ENCODE assay signal across 27 cellular contexts in the genomic region with DNA sequence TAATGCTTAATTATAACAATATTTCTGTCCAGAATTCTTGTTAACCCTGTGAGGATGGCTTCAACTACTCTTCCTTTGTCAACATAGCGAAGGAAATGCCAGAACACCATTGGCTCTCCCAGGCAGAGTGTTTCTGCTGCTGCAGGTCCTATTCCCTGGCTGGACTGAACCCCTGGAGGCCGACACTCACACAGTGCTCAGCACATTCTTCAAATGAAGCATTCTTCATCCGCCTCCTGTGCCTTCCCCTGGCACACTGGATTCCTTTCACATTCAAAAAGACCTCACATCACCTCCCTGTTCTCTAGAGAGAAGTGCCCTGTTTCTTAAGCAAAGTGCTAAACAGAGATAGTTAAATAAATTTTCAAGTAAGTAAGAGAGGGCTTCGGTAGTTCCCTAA. TPM values are rescaled to one million over a fixed set of nuclear protein-coding genes. Genes with fewer than 3 reads are reported as not detected.
"Had no signal": no experiment of that assay in that cellular context is flagged by ENCODE, and none has a peak within 500 bp of the region (broad histone marks: within the 10 kb centered on the region; RNA-seq: fewer than 3 reads in every experiment).

No MANE protein-coding gene starts in this region.

- FAIRE-seq: frontal cortex, keratinocyte, pancreas had no signal

- H3K27me3 Mint-ChIP-seq: progenitor cell of endocrine pancreas had no signal

- H3K9me3 ChIP-seq: neutrophil, pancreas, right atrium auricular region, stomach, thyroid gland had no signal

- ATAC-seq: effector memory CD8-positive, alpha-beta T cell; natural killer cell; pancreas; sciatic nerve; stimulated activated effector memory CD8-positive, alpha-beta T cell treated with anti-CD3 and anti-CD28 coated beads, Interleukin-12 subunit alpha, Interleukin-12 subunit beta, amount 100 ng/mL, for 72 hours had no signal

- H3K4me3 Mint-ChIP-seq: effector memory CD8-positive, alpha-beta T cell; memory B cell; natural killer cell; stimulated activated effector memory CD8-positive, alpha-beta T cell treated with anti-CD3 and anti-CD28 coated beads, Interleukin-12 subunit alpha, Interleukin-12 subunit beta, amount 100 ng/mL, for 72 hours had no signal

- H3K27ac Mint-ChIP-seq: effector memory CD8-positive, alpha-beta T cell; memory B cell; natural killer cell; progenitor cell of endocrine pancreas; stimulated activated effector memory CD8-positive, alpha-beta T cell treated with anti-CD3 and anti-CD28 coated beads, Interleukin-12 subunit alpha, Interleukin-12 subunit beta, amount 100 ng/mL, for 72 hours had no signal

- H3K36me3 Mint-ChIP-seq: memory B cell; natural killer cell; stimulated activated effector memory CD8-positive, alpha-beta T cell treated with anti-CD3 and anti-CD28 coated beads, Interleukin-12 subunit alpha, Interleukin-12 subunit beta, amount 100 ng/mL, for 72 hours had no signal

- DNase-seq: cortex of kidney; effector memory CD8-positive, alpha-beta T cell; hypothalamus; natural killer cell; pancreas; stimulated activated CD4-positive, alpha-beta T cell treated with anti-CD3 and anti-CD28 coated beads, Interleukin-2, amount 100 ng/mL, for 24 hours; stimulated activated CD4-positive, alpha-beta T cell treated with anti-CD3 and anti-CD28 coated beads, Interleukin-4, amount 100 ng/mL, for 24 hours; stimulated activated naive CD4-positive, alpha-beta T cell treated with Interleukin-2 at 50 U/mL for 16 hours; stomach; thyroid gland; trophoblast cell had no signal

- H3K27ac ChIP-seq: neutrophil, pancreas, right atrium auricular region, stomach, thyroid gland had no signal

- H3K4me1 ChIP-seq: pancreas, right atrium auricular region, stomach, thyroid gland had no signal

- H3K4me3 ChIP-seq: lung, pancreas, right atrium auricular region, stomach, thyroid gland had no signal

- H3K27me3 ChIP-seq: pancreas, right atrium auricular region, stomach, thyroid gland had no signal

- H3K4me1 Mint-ChIP-seq: natural killer cell; stimulated activated effector memory CD8-positive, alpha-beta T cell treated with anti-CD3 and anti-CD28 coated beads, Interleukin-12 subunit alpha, Interleukin-12 subunit beta, amount 100 ng/mL, for 72 hours had no signal

RNA-seq across cellular contexts. Expression of a gene that starts 24.9 kb away (rescaled TPM):
- total RNA-seq: dermis microvascular lymphatic vessel endothelial cell, fibroblast of villous mesenchyme, left lobe of liver, liver, progenitor cell of endocrine pancreas, right atrium auricular region, skeletal muscle tissue, subcutaneous adipose tissue, ureter had no signal
